Comparison of ENCODE assay signal across 8 cellular contexts in the genomic region with DNA sequence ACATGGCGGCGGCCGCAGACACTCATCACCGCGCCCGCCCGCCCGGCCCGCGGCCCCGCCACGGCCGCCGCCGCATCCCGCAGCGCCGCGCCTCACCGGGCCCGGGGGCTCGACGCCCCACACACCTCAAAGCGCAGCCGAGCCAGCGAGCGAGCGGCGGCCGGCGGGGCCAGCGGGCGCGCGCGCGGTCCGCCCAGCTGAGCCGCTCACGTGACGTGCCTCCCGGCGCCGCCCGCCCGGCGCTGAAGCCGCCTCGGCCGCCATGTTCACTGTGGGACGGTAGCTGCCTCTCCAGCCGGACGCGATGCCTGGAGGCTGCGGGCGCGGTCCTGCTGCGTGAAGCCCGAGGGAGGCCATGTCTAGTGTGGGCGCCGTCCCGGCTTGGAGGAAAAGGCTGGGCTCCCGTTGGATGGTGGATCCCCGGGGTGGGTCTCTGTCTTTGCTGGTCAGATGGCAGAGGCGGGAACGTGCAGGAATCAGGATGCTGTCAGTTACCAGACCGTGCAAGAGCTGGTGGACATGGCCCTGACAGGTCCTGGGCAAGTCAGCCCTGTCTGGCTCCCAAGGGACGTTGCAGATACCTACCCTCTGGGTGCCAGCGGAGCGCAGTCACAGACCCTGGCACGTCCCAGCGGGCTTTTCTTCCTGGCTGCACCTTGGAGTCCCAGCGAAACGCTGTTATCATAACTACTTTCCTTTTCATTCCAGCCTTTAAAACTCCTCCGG. TPM values are rescaled to one million over a fixed set of nuclear protein-coding genes. Genes with fewer than 3 reads are reported as not detected.
DNase-seq lines count a peak whose midpoint lies in the region; ATAC-seq and TF ChIP-seq lines count a peak whose summit lies in the region.

A gene with protein sequence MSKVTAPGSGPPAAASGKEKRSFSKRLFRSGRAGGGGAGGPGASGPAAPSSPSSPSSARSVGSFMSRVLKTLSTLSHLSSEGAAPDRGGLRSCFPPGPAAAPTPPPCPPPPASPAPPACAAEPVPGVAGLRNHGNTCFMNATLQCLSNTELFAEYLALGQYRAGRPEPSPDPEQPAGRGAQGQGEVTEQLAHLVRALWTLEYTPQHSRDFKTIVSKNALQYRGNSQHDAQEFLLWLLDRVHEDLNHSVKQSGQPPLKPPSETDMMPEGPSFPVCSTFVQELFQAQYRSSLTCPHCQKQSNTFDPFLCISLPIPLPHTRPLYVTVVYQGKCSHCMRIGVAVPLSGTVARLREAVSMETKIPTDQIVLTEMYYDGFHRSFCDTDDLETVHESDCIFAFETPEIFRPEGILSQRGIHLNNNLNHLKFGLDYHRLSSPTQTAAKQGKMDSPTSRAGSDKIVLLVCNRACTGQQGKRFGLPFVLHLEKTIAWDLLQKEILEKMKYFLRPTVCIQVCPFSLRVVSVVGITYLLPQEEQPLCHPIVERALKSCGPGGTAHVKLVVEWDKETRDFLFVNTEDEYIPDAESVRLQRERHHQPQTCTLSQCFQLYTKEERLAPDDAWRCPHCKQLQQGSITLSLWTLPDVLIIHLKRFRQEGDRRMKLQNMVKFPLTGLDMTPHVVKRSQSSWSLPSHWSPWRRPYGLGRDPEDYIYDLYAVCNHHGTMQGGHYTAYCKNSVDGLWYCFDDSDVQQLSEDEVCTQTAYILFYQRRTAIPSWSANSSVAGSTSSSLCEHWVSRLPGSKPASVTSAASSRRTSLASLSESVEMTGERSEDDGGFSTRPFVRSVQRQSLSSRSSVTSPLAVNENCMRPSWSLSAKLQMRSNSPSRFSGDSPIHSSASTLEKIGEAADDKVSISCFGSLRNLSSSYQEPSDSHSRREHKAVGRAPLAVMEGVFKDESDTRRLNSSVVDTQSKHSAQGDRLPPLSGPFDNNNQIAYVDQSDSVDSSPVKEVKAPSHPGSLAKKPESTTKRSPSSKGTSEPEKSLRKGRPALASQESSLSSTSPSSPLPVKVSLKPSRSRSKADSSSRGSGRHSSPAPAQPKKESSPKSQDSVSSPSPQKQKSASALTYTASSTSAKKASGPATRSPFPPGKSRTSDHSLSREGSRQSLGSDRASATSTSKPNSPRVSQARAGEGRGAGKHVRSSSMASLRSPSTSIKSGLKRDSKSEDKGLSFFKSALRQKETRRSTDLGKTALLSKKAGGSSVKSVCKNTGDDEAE (N-terminal part only) (minus strand): TSS at position 186 of the 726 bp plus-strand sequence. CDS start 182 bp downstream, at position 4.

- CTCF ChIA-PET in SK-N-SH (lab: Yijun Ruan, JAX) = interaction anchor here (0.7 to 1.3 kb wide), 5 partner anchors 14 to 286 kb away, joined by 3 to 4 read pairs (median 3); no protein-coding TSS in a partner anchor

- peaks cover 41% of the 10 kb centered on the region for H3K79me2 ChIP-seq in SK-N-SH (ENCODE audit: insufficient read depth)

- no peak for TF ChIP-seq EP300 in SK-N-SH (IDR thresholded peaks at IDR 0.05; ENCODE audit: borderline replicate concordance in 1 of 2, low read depth in 1 of 2, low read length in 1 of 2)

- no peaks in the 10 kb centered on the region for H3K9me2 ChIP-seq in SK-N-SH

- POLR2A ChIA-PET in SK-N-SH (lab: Yijun Ruan, JAX) = interaction anchor here (0.6 to 1.7 kb wide), 4 partner anchors 63 to 304 kb away, joined by 3 to 6 read pairs (median 3); a partner anchor contains a TSS

- peak within 1 kb of the TSS; percentile 29 to 66; a peak in 2 of 4 replicates for H3K27ac ChIP-seq in SK-N-SH (ENCODE audit: low read depth in 2 of 2, low read length in 1 of 2)

- no peaks in the 10 kb centered on the region for H3K9me3 Mint-ChIP-seq in activated naive CD4-positive, alpha-beta T cell treated with anti-CD3 and anti-CD28 coated beads, Interleukin-2, amount 50 U/mL, for 72 hours

- peak within 1 kb of the TSS; percentile 62; the same call in 1 of the 2 replicates for H3K9ac ChIP-seq in SK-N-SH

- TF ChIP-seq RAD21 in SK-N-SH (IDR thresholded peaks at IDR 0.05; ENCODE audit: low read length) = no peak

- H3K4me2 ChIP-seq in SK-N-SH = peak within 1 kb of the TSS; percentile 86

- H3K9me3 ChIP-seq in SK-N-SH = no peaks in the 10 kb centered on the region

- no peaks in the 10 kb centered on the region for H3K27me3 ChIP-seq in SK-N-SH (ENCODE audit: insufficient read depth)

- WGBS in SK-N-SH (ENCODE audit: low lambda C conversion rate) = under 1% methylated on average over 17 of the region's 75 CpGs

- peak; percentile 94 for ATAC-seq in HG02642 (IDR thresholded peaks at IDR 0.05; ENCODE audit: poor library complexity, unreplicated experiment)
- peak; percentile 96 to 97 for ATAC-seq in activated naive CD4-positive, alpha-beta T cell treated with anti-CD3 and anti-CD28 coated beads, Interleukin-2, amount 50 U/mL, for 72 hours

- peak within 1 kb of the TSS; percentile 67 to 78 for H3K4me3 ChIP-seq in SK-N-SH (ENCODE audit: low read depth in 2 of 2, low read length in 1 of 2)

- peak; percentile 92 for DNase-seq in GM10266 (ENCODE audit: extremely low spot score)
- peak; percentile 95 for DNase-seq in NCI-H1092 treated with DMSO at 0.1 percent for 48 hours (lab: John Stamatoyannopoulos, UW)
- peak; percentile 92 for DNase-seq in SK-N-SH
- peak; percentile 88 to 94 for DNase-seq in activated naive CD4-positive, alpha-beta T cell treated with anti-CD3 and anti-CD28 coated beads, Interleukin-2, amount 50 U/mL, for 72 hours (ENCODE audit: low spot score in 2 of 2)
- DNase-seq in glomerular endothelial cell (ENCODE audit: extremely low read depth, low read depth, low spot score) = no peak
- DNase-seq in nucleus accumbens (lab: John Stamatoyannopoulos, UW) = peak; percentile 60 to 97 (median 91)
- peak; percentile 93 for DNase-seq in superior temporal gyrus (ENCODE audit: extremely low spot score)

- no peaks in the 10 kb centered on the region for H3K36me3 ChIP-seq in SK-N-SH (replicated peaks in 1 of 2; ENCODE audit: control insufficient read depth in 1 of 2, insufficient read depth in 2 of 2, low read length in 1 of 2)

- peak within 1 kb of the TSS; percentile 68 to 96 for H3K27ac Mint-ChIP-seq in activated naive CD4-positive, alpha-beta T cell treated with anti-CD3 and anti-CD28 coated beads, Interleukin-2, amount 50 U/mL, for 72 hours

- peaks cover 10 to 15% of the 10 kb centered on the region in 2 experiments; a peak in 3 of 4 replicates for H3K4me1 ChIP-seq in SK-N-SH (ENCODE audit: control insufficient read depth in 1 of 2, insufficient read depth in 2 of 2, low read depth in 1 of 2, low read length in 1 of 2)

- TF ChIP-seq CTCF in GM10266 (IDR thresholded peaks at IDR 0.05; ENCODE audit: control insufficient read depth, insufficient read depth, low read depth, missing control alignments) (no peak), SK-N-SH (IDR thresholded peaks at IDR 0.05) (no peak)

- H2AFZ ChIP-seq in SK-N-SH (ENCODE audit: low read depth) = peak within 1 kb of the TSS; percentile 77

- peaks cover 26% of the 10 kb centered on the region for H4K20me1 ChIP-seq in SK-N-SH (ENCODE audit: insufficient read depth)

- H3F3A ChIP-seq in SK-N-SH (replicated peaks; ENCODE audit: insufficient read depth) = peaks cover 4% of the 10 kb centered on the region

- H3K36me3 Mint-ChIP-seq in activated naive CD4-positive, alpha-beta T cell treated with anti-CD3 and anti-CD28 coated beads, Interleukin-2, amount 50 U/mL, for 72 hours = peaks cover 7 to 10% of the 10 kb centered on the region in 2 donors

TF ChIP-seq in SK-N-SH, 30 proteins besides CTCF, POLR2A, EP300 and RAD21 (continues in another document):
- TF ChIP-seq NRF1 (IDR thresholded peaks at IDR 0.05; ENCODE audit: low read depth, low read length) = no peak
- TF ChIP-seq, protein P1, sequence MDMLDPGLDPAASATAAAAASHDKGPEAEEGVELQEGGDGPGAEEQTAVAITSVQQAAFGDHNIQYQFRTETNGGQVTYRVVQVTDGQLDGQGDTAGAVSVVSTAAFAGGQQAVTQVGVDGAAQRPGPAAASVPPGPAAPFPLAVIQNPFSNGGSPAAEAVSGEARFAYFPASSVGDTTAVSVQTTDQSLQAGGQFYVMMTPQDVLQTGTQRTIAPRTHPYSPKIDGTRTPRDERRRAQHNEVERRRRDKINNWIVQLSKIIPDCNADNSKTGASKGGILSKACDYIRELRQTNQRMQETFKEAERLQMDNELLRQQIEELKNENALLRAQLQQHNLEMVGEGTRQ (IDR thresholded peaks at IDR 0.05; ENCODE audit: borderline replicate concordance, low read depth, low read length) = peak; percentile 73
- peak; percentile 54 for TF ChIP-seq CHD2 (IDR thresholded peaks at IDR 0.05; ENCODE audit: low read length, partially characterized antibody)
- TF ChIP-seq RCOR1 (IDR thresholded peaks at IDR 0.05; ENCODE audit: low read length) = no peak
- TF ChIP-seq, protein P2, sequence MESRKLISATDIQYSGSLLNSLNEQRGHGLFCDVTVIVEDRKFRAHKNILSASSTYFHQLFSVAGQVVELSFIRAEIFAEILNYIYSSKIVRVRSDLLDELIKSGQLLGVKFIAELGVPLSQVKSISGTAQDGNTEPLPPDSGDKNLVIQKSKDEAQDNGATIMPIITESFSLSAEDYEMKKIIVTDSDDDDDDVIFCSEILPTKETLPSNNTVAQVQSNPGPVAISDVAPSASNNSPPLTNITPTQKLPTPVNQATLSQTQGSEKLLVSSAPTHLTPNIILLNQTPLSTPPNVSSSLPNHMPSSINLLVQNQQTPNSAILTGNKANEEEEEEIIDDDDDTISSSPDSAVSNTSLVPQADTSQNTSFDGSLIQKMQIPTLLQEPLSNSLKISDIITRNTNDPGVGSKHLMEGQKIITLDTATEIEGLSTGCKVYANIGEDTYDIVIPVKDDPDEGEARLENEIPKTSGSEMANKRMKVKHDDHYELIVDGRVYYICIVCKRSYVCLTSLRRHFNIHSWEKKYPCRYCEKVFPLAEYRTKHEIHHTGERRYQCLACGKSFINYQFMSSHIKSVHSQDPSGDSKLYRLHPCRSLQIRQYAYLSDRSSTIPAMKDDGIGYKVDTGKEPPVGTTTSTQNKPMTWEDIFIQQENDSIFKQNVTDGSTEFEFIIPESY (IDR thresholded peaks at IDR 0.05; ENCODE audit: borderline replicate concordance, low read depth) = no peak
- no peak for TF ChIP-seq MEF2A (IDR thresholded peaks at IDR 0.05; ENCODE audit: borderline replicate concordance, low read depth)
- TF ChIP-seq POLR2AphosphoS5 (IDR thresholded peaks at IDR 0.05; ENCODE audit: low read depth, low read length) = no peak
- no peak for TF ChIP-seq SMC3 (IDR thresholded peaks at IDR 0.05; ENCODE audit: low read depth, low read length)
- TF ChIP-seq TAF1 (IDR thresholded peaks at IDR 0.05; ENCODE audit: borderline replicate concordance, low read depth, low read length) = peak; percentile 42
- TF ChIP-seq RXRA (IDR thresholded peaks at IDR 0.05; ENCODE audit: borderline replicate concordance, low read depth) = no peak

RNA-seq across cellular contexts. Expression of the gene that starts here (rescaled TPM):
- 2.8 and 3.2 TPM in 2 replicates for polyA plus RNA-seq in SK-N-SH (2012; rRNA removed)
- 2.1 and 2.5 TPM in 2 replicates for polyA plus RNA-seq in SK-N-SH (2012; cell fraction: cytosol; rRNA removed)
- 8.2 and 11.0 TPM in 2 replicates for polyA plus RNA-seq in SK-N-SH (2012; cell fraction: nucleus; rRNA removed)
- total RNA-seq in activated naive CD4-positive, alpha-beta T cell treated with anti-CD3 and anti-CD28 coated beads, Interleukin-2, amount 50 U/mL, for 72 hours = 1 to 10 TPM; 4.6 to 9.0 TPM
- 18.7 and 50.6 TPM in 2 replicates for total RNA-seq in glomerular endothelial cell
